In genomic region chr4:78938868-78939666, GRCh38 we compare ENCODE assay signal across 1 cellular context.
A peak's percentile ranks its signal among the peaks of the same experiment; 100 is the strongest.
TF ChIP-seq lines count a peak whose summit lies in the region.

Gene PAQR3 (minus strand): TSS chr4:78939438. CDS start chr4:78939224, 214 bp downstream.

TF ChIP-seq in K562, 482 proteins besides CTCF, POLR2A, EP300 and RAD21 (continued from another document and continues in another):
- peak; percentile 56; the same call in 1 of the 2 replicates for TF ChIP-seq ZBTB40 (IDR thresholded peaks at IDR 0.05)
- no peak for TF ChIP-seq ZBTB40 (CRISPR knock-in tag; IDR thresholded peaks at IDR 0.05)
- TF ChIP-seq GABPB2 (CRISPR knock-in tag; conservative IDR thresholded peaks at IDR 0.05): no peak
- no peak for TF ChIP-seq ZNF507 (tag; conservative IDR thresholded peaks at IDR 0.05)
- peak in 1 of 2 experiments; percentile 76; a peak in 1 of 4 replicates for TF ChIP-seq SIN3A (IDR thresholded peaks at IDR 0.05; ENCODE audit: borderline replicate concordance in 2 of 2, control insufficient read depth in 1 of 2, low read depth in 2 of 2, low read length in 2 of 2)
- TF ChIP-seq ZBTB34 (CRISPR knock-in tag; IDR thresholded peaks at IDR 0.05): no peak
- peak in 2 of 3 experiments; percentile 79 to 82 for TF ChIP-seq YY1 (IDR thresholded peaks at IDR 0.05; ENCODE audit: borderline replicate concordance in 1 of 3, control insufficient read depth in 1 of 3, extremely low read depth in 1 of 3, insufficient read depth in 3 of 3, insufficient read length in 1 of 3, insufficient replicate concordance in 2 of 3, low read depth in 1 of 3, low read length in 2 of 3)
- TF ChIP-seq ZNF384 (IDR thresholded peaks at IDR 0.05; ENCODE audit: low read depth, low read length): 0 out of 2 replicates have a peak, but pooled peaks have one; percentile 9
- peak in 1 of 2 experiments; percentile 55; a peak in 1 of 4 replicates for TF ChIP-seq KDM4B (IDR thresholded peaks at IDR 0.05; ENCODE audit: borderline replicate concordance in 2 of 2, low read depth in 1 of 2)
- TF ChIP-seq USF2 (CRISPR knock-in tag; IDR thresholded peaks at IDR 0.05): no peak
- TF ChIP-seq ZNF175 (CRISPR knock-in tag; IDR thresholded peaks at IDR 0.05; ENCODE audit: low read depth): no peak
- 0 out of 2 replicates have a peak, but pooled peaks have one; percentile 57 for TF ChIP-seq ETS1 (conservative IDR thresholded peaks at IDR 0.05; ENCODE audit: control insufficient read depth, low read depth, low read length)
- no peak for TF ChIP-seq ELK3 (CRISPR knock-in tag; IDR thresholded peaks at IDR 0.05)
- no peak for TF ChIP-seq WHSC1 (IDR thresholded peaks at IDR 0.05; ENCODE audit: low read length)
- TF ChIP-seq PHF8 (IDR thresholded peaks at IDR 0.05; ENCODE audit: borderline replicate concordance, low read length): peak; percentile 92; the same call in 1 of the 2 replicates
- TF ChIP-seq MBD1 (CRISPR knock-in tag; IDR thresholded peaks at IDR 0.05): no peak
- peak; percentile 50 for TF ChIP-seq SAP30 (IDR thresholded peaks at IDR 0.05; ENCODE audit: borderline replicate concordance, insufficient read depth, low read depth, low read length, poor library complexity, severe bottlenecking)
- TF ChIP-seq PML (IDR thresholded peaks at IDR 0.05; ENCODE audit: low read length): peak; percentile 51
- TF ChIP-seq ZBTB7A (IDR thresholded peaks at IDR 0.05; ENCODE audit: borderline replicate concordance, control insufficient read depth, low read depth, low read length): peak; percentile 90
- TF ChIP-seq UBTF (IDR thresholded peaks at IDR 0.05; ENCODE audit: borderline replicate concordance in 1 of 2, low read depth in 2 of 2, low read length in 2 of 2): 0 out of 4 replicates have a peak, but pooled peaks of 1 of the 2 experiments have one; percentile 42
- TF ChIP-seq PCBP1 (IDR thresholded peaks at IDR 0.05; ENCODE audit: low read depth, low read length, poor library complexity, severe bottlenecking): peak; percentile 49
- TF ChIP-seq KDM2B (CRISPR knock-in tag; IDR thresholded peaks at IDR 0.05): no peak
- no peak for TF ChIP-seq MCM2 (IDR thresholded peaks at IDR 0.05; ENCODE audit: low read depth)
- 0 out of 2 replicates have a peak, but pooled peaks have one; percentile 17 for TF ChIP-seq ZNF583 (CRISPR knock-in tag; IDR thresholded peaks at IDR 0.05)
- TF ChIP-seq NR1H2 (CRISPR knock-in tag; IDR thresholded peaks at IDR 0.05): no peak
- TF ChIP-seq CEBPZ (IDR thresholded peaks at IDR 0.05; ENCODE audit: borderline replicate concordance, low read depth, low read length): no peak
- no peak for TF ChIP-seq ZNF431 (CRISPR knock-in tag; IDR thresholded peaks at IDR 0.05)
- peak; percentile 72 for TF ChIP-seq SMAD1 (IDR thresholded peaks at IDR 0.05; ENCODE audit: low read depth, low read length, partially characterized antibody)
- peak; percentile 87 to 88 for TF ChIP-seq NRF1 (conservative IDR thresholded peaks at IDR 0.05 in 1 of 2, IDR thresholded peaks at IDR 0.05 in 1 of 2)
